In genomic region chr1:27862671-27863551, GRCh38 we compare ENCODE assay signal across 9 cellular contexts. TPM values are rescaled to one million over a fixed set of nuclear protein-coding genes. Genes with fewer than 3 reads are reported as not detected.
DNase-seq lines count a peak whose midpoint lies in the region; TF ChIP-seq lines count a peak whose summit lies in the region.
"Had no signal": no experiment of that assay in that cellular context is flagged by ENCODE, and none has a peak within 500 bp of the region (broad histone marks: within the 10 kb centered on the region; RNA-seq: fewer than 3 reads in every experiment).

No MANE protein-coding gene starts in this region.

- H4K5ac ChIP-seq in mesendoderm (ENCODE audit: low read length): no peak overlapping the region

- H3K4me1 ChIP-seq in OCI-LY3 (ENCODE audit: low read length) (peaks cover 36% of the 10 kb centered on the region), mesendoderm (ENCODE audit: control insufficient read depth, low read depth, low read length) (peaks cover 2% of the 10 kb centered on the region), ovary (ENCODE audit: insufficient read depth) (no peaks in the 10 kb centered on the region)

- H2AFZ ChIP-seq in OCI-LY3 (ENCODE audit: low read depth, low read length): no peak overlapping the region; the same call in 1 of the 2 replicates

- H3K18ac ChIP-seq in mesendoderm (ENCODE audit: low read length): no peak overlapping the region

- H3K79me2 ChIP-seq in OCI-LY3 (ENCODE audit: low read length): no peaks in the 10 kb centered on the region
- H3K79me2 ChIP-seq in mesendoderm (ENCODE audit: control insufficient read depth, insufficient read depth, low read length): no peaks in the 10 kb centered on the region

- no CpG with 5 or more reads among the region's 9 CpGs for WGBS in mesendoderm (ENCODE audit: extremely low coverage, insufficient coverage, low lambda C conversion rate)
- WGBS in ovary, 3 donors: 70 to 89% (median 79%) methylated on average over 9 of the region's 9 CpGs

- peak overlapping the region; percentile 88 for H3K27ac Mint-ChIP-seq in dendritic cell treated with granulocyte-macrophage colony-stimulating factor and Interleukin-4, amounts not matched to agents 40 ng/mL and 50 ng/mL, for 4 days

- H4K8ac ChIP-seq in mesendoderm (ENCODE audit: low read depth, low read length): no peak overlapping the region

- H4K20me1 ChIP-seq in OCI-LY3 (ENCODE audit: insufficient read depth, low read length): no peaks in the 10 kb centered on the region

- no peak for TF ChIP-seq POLR2A in ovary (IDR thresholded peaks at IDR 0.05)

- no peak overlapping the region for H3K4ac ChIP-seq in mesendoderm (ENCODE audit: low read depth, low read length)

- no peak overlapping the region for H2BK5ac ChIP-seq in mesendoderm (ENCODE audit: low read length)

- H3K4me3 ChIP-seq in OCI-LY3 (ENCODE audit: low read length) (peak overlapping the region; percentile 15; the same call in 1 of the 2 replicates), mesendoderm (ENCODE audit: low read length) (no peak overlapping the region), ovary (no peak overlapping the region)

- H3K56ac ChIP-seq in mesendoderm (ENCODE audit: low read length): peak overlapping the region; percentile 34

- peak overlapping the region; percentile 56 for H3K4me3 Mint-ChIP-seq in dendritic cell treated with granulocyte-macrophage colony-stimulating factor and Interleukin-4, amounts not matched to agents 40 ng/mL and 50 ng/mL, for 4 days

- H3K36me3 Mint-ChIP-seq in dendritic cell treated with granulocyte-macrophage colony-stimulating factor and Interleukin-4, amounts not matched to agents 40 ng/mL and 50 ng/mL, for 4 days (ENCODE audit: low read depth): no peaks in the 10 kb centered on the region

- H3K36me3 ChIP-seq in OCI-LY3 (replicated peaks; ENCODE audit: low read depth, low read length): no peaks in the 10 kb centered on the region
- H3K36me3 ChIP-seq in mesendoderm (ENCODE audit: control insufficient read depth, insufficient read depth, low read length): no peaks in the 10 kb centered on the region
- no peaks in the 10 kb centered on the region for H3K36me3 ChIP-seq in ovary

- TF ChIP-seq EP300 in ovary (IDR thresholded peaks at IDR 0.05): no peak

- H3K27me3 ChIP-seq in OCI-LY3 (ENCODE audit: low read depth, low read length) (no peaks in the 10 kb centered on the region), mesendoderm (ENCODE audit: insufficient read depth, low read length, poor library complexity) (no peaks in the 10 kb centered on the region), ovary (no peaks in the 10 kb centered on the region)

- intact Hi-C loops in dendritic cell treated with granulocyte-macrophage colony-stimulating factor and Interleukin-4, amounts not matched to agents 40 ng/mL and 50 ng/mL, for 4 days (cut with micrococcal nuclease): loop anchor here (1.0 to 10.0 kb wide), 4 partner anchors 12 to 312 kb away; partner anchors contain the start of gene PTAFR
- intact Hi-C loops in ovary (cut with DNase I): loop anchor here in 1 of 4 donors (10.0 kb wide), 1 partner anchor 112 kb away; no protein-coding TSS in a partner anchor

- no peaks in the 10 kb centered on the region for H3K9me3 ChIP-seq in OCI-LY3 (ENCODE audit: insufficient read depth, low read length)
- no peaks in the 10 kb centered on the region for H3K9me3 ChIP-seq in ovary

- peak overlapping the region; percentile 57 for H3K23ac ChIP-seq in mesendoderm (ENCODE audit: low read length)

- DNase-seq in NCI-H2029 (lab: John Stamatoyannopoulos, UW) (peak; percentile 56), NCI-H2029 treated with DMSO at 0.1 percent for 48 hours (lab: John Stamatoyannopoulos, UW) (no peak), mesendoderm (peak; percentile 83), NCI-H1694 treated with DMSO at 0.1 percent for 48 hours (lab: John Stamatoyannopoulos, UW) (no peak), ovary (no peak)
- DNase-seq in stimulated activated CD4-positive, alpha-beta T cell treated with anti-CD3 and anti-CD28 coated beads, Interleukin-4, amount 100 ng/mL, for 24 hours: no peak

- no peaks in the 10 kb centered on the region for H3K79me1 ChIP-seq in mesendoderm (ENCODE audit: low read length)

- no peaks in the 10 kb centered on the region for H3K27me3 Mint-ChIP-seq in dendritic cell treated with granulocyte-macrophage colony-stimulating factor and Interleukin-4, amounts not matched to agents 40 ng/mL and 50 ng/mL, for 4 days

- H3K4me2 ChIP-seq in OCI-LY3 (ENCODE audit: low read length) (peak overlapping the region; percentile 58), mesendoderm (ENCODE audit: low read length) (no peak overlapping the region)

- H3K27ac ChIP-seq in OCI-LY3 (ENCODE audit: low read length) (peak overlapping the region; percentile 46), mesendoderm (ENCODE audit: low read depth, low read length) (no peak overlapping the region), ovary (no peak overlapping the region)
- H3K27ac ChIP-seq: C4-2B had no signal

- H3K9me3 Mint-ChIP-seq in dendritic cell treated with granulocyte-macrophage colony-stimulating factor and Interleukin-4, amounts not matched to agents 40 ng/mL and 50 ng/mL, for 4 days: no peaks in the 10 kb centered on the region

- H2AK5ac ChIP-seq in mesendoderm (ENCODE audit: low read length): no peak overlapping the region

- TF ChIP-seq CTCF in OCI-LY3 (IDR thresholded peaks at IDR 0.05; ENCODE audit: low read depth, low read length) (no peak), ovary (IDR thresholded peaks at IDR 0.05) (no peak)

- no peak overlapping the region for H2BK15ac ChIP-seq in mesendoderm (replicated peaks; ENCODE audit: low read depth)

- peaks cover 90% of the 10 kb centered on the region for H3K4me1 Mint-ChIP-seq in dendritic cell treated with granulocyte-macrophage colony-stimulating factor and Interleukin-4, amounts not matched to agents 40 ng/mL and 50 ng/mL, for 4 days (ENCODE audit: low read depth)

- H3K9ac ChIP-seq in OCI-LY3 (ENCODE audit: low read length) (0 out of 2 replicates have a peak overlapping the region, but pooled peaks have one; percentile 15), mesendoderm (ENCODE audit: low read length) (no peak overlapping the region)

- no peak overlapping the region for H2BK120ac ChIP-seq in mesendoderm (ENCODE audit: low read depth, low read length)

RNA-seq across cellular contexts. Expression of gene THEMIS2, which starts 9.4 kb away (rescaled TPM):
- 3.9 TPM for polyA plus RNA-seq in mesendoderm (2013, experiment 1 of 2)
- polyA plus RNA-seq in mesendoderm (2013, experiment 2 of 2): 4.1 TPM
- total RNA-seq in ovary: 10 to 100 TPM in 2 of 7 donors, 1 to 10 TPM in 5; 2.7 to 14.0 (median 7.8) TPM
- 10 to 100 TPM in 1 of 2 donors, 1 to 10 TPM in 1; 3.9 to 16.9 TPM for polyA plus RNA-seq in ovary

RNA-seq across cellular contexts. Expression of gene PPP1R8, which starts 32.3 kb away (rescaled TPM):
- polyA plus RNA-seq in mesendoderm (2013, experiment 1 of 2): 50.8 TPM
- polyA plus RNA-seq in mesendoderm (2013, experiment 2 of 2): 49.6 TPM
- 10 to 100 TPM; 24.9 to 49.0 (median 37.9) TPM for total RNA-seq in ovary
- polyA plus RNA-seq in ovary: 10 to 100 TPM; 33.8 to 37.4 TPM

RNA-seq across cellular contexts. Expression of gene RPA2, which starts 51.5 kb away (rescaled TPM):
- 42.2 TPM for polyA plus RNA-seq in mesendoderm (2013, experiment 1 of 2)
- polyA plus RNA-seq in mesendoderm (2013, experiment 2 of 2): 43.2 TPM
- total RNA-seq in ovary: 10 to 100 TPM; 24.8 to 54.6 (median 36.6) TPM
- polyA plus RNA-seq in ovary: 10 to 100 TPM; 44.3 to 93.1 TPM

Comparison
In these comparisons a context has a peak if more than half of its experiments do, and no peak if none do; other contexts are left out.
1. DNase-seq: peak in NCI-H2029 (single experiment) and mesendoderm (single experiment); none in NCI-H2029 treated with DMSO at 0.1 percent for 48 hours (single experiment), NCI-H1694 treated with DMSO at 0.1 percent for 48 hours (single experiment), stimulated activated CD4-positive, alpha-beta T cell treated with anti-CD3 and anti-CD28 coated beads, Interleukin-4, amount 100 ng/mL, for 24 hours (single experiment) and ovary (0 of 5).